ENCODE assay signal across 14 cellular contexts in the genomic region with DNA sequence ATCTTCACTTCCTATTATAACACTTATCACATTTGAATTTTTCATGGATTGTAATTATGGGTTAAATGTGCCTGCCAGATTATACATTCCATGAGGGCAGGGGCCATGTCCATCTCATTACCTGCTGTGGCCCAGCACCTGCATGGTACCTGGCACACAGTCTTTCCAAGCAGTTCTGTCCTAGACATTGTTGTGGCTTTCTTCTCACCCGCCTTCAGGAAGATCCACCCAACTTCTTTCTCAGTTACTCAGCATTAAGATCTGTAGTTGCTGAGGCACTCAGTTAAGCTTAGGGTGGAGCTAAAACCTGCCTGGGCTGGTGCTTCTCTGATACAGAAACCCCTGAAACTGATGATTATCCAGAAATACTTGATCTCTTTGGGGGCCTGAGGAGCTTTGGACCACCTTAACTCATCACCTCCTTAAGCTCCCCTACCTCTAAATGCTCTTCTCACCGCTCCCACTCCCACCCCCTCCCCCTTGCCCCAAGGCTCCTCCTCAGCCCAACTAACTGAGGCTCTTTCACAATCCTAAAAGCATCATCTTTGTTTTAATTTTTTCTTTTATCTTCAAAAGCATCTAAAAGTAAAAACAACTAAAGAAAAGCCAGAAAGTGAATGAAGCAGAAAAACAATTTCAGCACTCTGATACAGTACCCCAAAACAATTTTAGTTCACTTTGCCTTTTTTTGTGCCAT.
DNase-seq lines count a peak whose midpoint lies in the region; ATAC-seq, FAIRE-seq and TF ChIP-seq lines count a peak whose summit lies in the region.
"Had no signal": no experiment of that assay in that cellular context is flagged by ENCODE, and none has a peak within 500 bp of the region (broad histone marks: within the 10 kb centered on the region; RNA-seq: fewer than 3 reads in every experiment).

No MANE protein-coding gene starts in this region.

- peaks cover 4% of the 10 kb centered on the region for H3K36me3 Mint-ChIP-seq in T-helper 1 cell treated with Interleukin-12 subunit alpha and Interleukin-12 subunit beta and Interleukin-4 antibody, amounts not matched to agents 30 μg/mL and 1 μg/mL, for 36 hours (ENCODE audit: low read depth)
- no peaks in the 10 kb centered on the region for H3K36me3 Mint-ChIP-seq in astrocyte (ENCODE audit: low read depth, unreplicated experiment)

- H3K27me3 Mint-ChIP-seq in T-helper 1 cell treated with Interleukin-12 subunit alpha and Interleukin-12 subunit beta and Interleukin-4 antibody, amounts not matched to agents 30 μg/mL and 1 μg/mL, for 36 hours (ENCODE audit: low read depth): peaks cover 7% of the 10 kb centered on the region
- no peaks in the 10 kb centered on the region for H3K27me3 Mint-ChIP-seq in astrocyte (ENCODE audit: low read depth, unreplicated experiment)

- H3K27ac ChIP-seq in astrocyte (ENCODE audit: low read depth, low read length) (no peak overlapping the region), vagina (peak overlapping the region; percentile 14)
- H3K27ac ChIP-seq: 22Rv1, pancreas, thoracic aorta had no signal

- DNase-seq in T-helper 1 cell (no peak), astrocyte (ENCODE audit: low read depth) (peak; percentile 66), glomerular visceral epithelial cell (ENCODE audit: extremely low spot score) (peak; percentile 20), vagina (ENCODE audit: extremely low spot score in 2 of 2) (no peak), retina (no peak), NOMO-1 treated with dmso at 0.1 percent for 144 hours (lab: John Stamatoyannopoulos, UW; ENCODE audit: unreplicated experiment) (no peak)
- DNase-seq: activated CD4-positive, alpha-beta T cell treated with anti-CD3 and anti-CD28 coated beads for 48 hours; Caco-2; NCI-H2107; pancreas had no signal

- no peak for FAIRE-seq in astrocyte (lab: Jason Lieb, UNC)

- no peak overlapping the region for H2AFZ ChIP-seq in astrocyte (ENCODE audit: low read depth, low read length)

- no peaks in the 10 kb centered on the region for H3K79me2 ChIP-seq in astrocyte (ENCODE audit: insufficient read depth, low read length)

- no peak overlapping the region for H3K9ac ChIP-seq in astrocyte (ENCODE audit: low read length)

- H4K20me1 ChIP-seq in astrocyte (ENCODE audit: insufficient read depth, low read length): no peaks in the 10 kb centered on the region

- H3K4me1 ChIP-seq in astrocyte (ENCODE audit: insufficient read depth, low read length) (peaks cover 3% of the 10 kb centered on the region), vagina (peaks cover 19% of the 10 kb centered on the region)
- H3K4me1 ChIP-seq: Caco-2, pancreas had no signal

- peaks cover 8% of the 10 kb centered on the region for H3K9me3 Mint-ChIP-seq in T-helper 1 cell treated with Interleukin-12 subunit alpha and Interleukin-12 subunit beta and Interleukin-4 antibody, amounts not matched to agents 30 μg/mL and 1 μg/mL, for 36 hours
- peaks cover 2% of the 10 kb centered on the region for H3K9me3 Mint-ChIP-seq in astrocyte (ENCODE audit: unreplicated experiment)

- no peak overlapping the region for H3K4me3 ChIP-seq in astrocyte (ENCODE audit: insufficient read depth, low read depth, low read length)
- no peak overlapping the region for H3K4me3 ChIP-seq in vagina
- H3K4me3 ChIP-seq: pancreas, thoracic aorta had no signal

- intact Hi-C loops in vagina (cut with DNase I): no loop called here

- ATAC-seq in HG03521 (IDR thresholded peaks at IDR 0.05; ENCODE audit: unreplicated experiment): no peak

- TF ChIP-seq CTCF in astrocyte (IDR thresholded peaks at IDR 0.05; ENCODE audit: insufficient read depth, low read depth, low read length) (no peak), vagina (IDR thresholded peaks at IDR 0.05) (no peak)

- H3K9me3 ChIP-seq in astrocyte (ENCODE audit: insufficient read depth, low read depth, low read length) (no peaks in the 10 kb centered on the region), vagina (no peaks in the 10 kb centered on the region)
- H3K9me3 ChIP-seq: Caco-2, pancreas, thoracic aorta had no signal

- peaks cover 10% of the 10 kb centered on the region for H3K4me1 Mint-ChIP-seq in T-helper 1 cell treated with Interleukin-12 subunit alpha and Interleukin-12 subunit beta and Interleukin-4 antibody, amounts not matched to agents 30 μg/mL and 1 μg/mL, for 36 hours (ENCODE audit: low read depth)
- H3K4me1 Mint-ChIP-seq in astrocyte (ENCODE audit: low read depth, unreplicated experiment): peaks cover 20% of the 10 kb centered on the region

- peak overlapping the region; percentile 31 for H3K27ac Mint-ChIP-seq in T-helper 1 cell treated with Interleukin-12 subunit alpha and Interleukin-12 subunit beta and Interleukin-4 antibody, amounts not matched to agents 30 μg/mL and 1 μg/mL, for 36 hours
- no peak overlapping the region for H3K27ac Mint-ChIP-seq in astrocyte (ENCODE audit: unreplicated experiment)

- H3K4me3 Mint-ChIP-seq in T-helper 1 cell treated with Interleukin-12 subunit alpha and Interleukin-12 subunit beta and Interleukin-4 antibody, amounts not matched to agents 30 μg/mL and 1 μg/mL, for 36 hours: no peak overlapping the region
- H3K4me3 Mint-ChIP-seq in astrocyte (ENCODE audit: unreplicated experiment): no peak overlapping the region

- peak overlapping the region; percentile 3 for H3K4me2 ChIP-seq in astrocyte (ENCODE audit: low read length)

- H3K36me3 ChIP-seq in astrocyte (ENCODE audit: insufficient read depth, low read length) (no peaks in the 10 kb centered on the region), vagina (no peaks in the 10 kb centered on the region)
- H3K36me3 ChIP-seq: pancreas, thoracic aorta had no signal

- H3K27me3 ChIP-seq in astrocyte (ENCODE audit: insufficient read depth, low read length): no peaks in the 10 kb centered on the region
- no peaks in the 10 kb centered on the region for H3K27me3 ChIP-seq in vagina
- H3K27me3 ChIP-seq: pancreas had no signal

- no peak for TF ChIP-seq POLR2A in vagina (IDR thresholded peaks at IDR 0.05)

Comparison
In these comparisons a context has a peak if more than half of its experiments do, and no peak if none do; other contexts are left out.
1. DNase-seq: peak in astrocyte (single experiment) and glomerular visceral epithelial cell (single experiment); none in T-helper 1 cell (0 of 5), vagina (0 of 2), retina (single experiment) and NOMO-1 treated with dmso at 0.1 percent for 144 hours (single experiment).